In the genomic region with DNA sequence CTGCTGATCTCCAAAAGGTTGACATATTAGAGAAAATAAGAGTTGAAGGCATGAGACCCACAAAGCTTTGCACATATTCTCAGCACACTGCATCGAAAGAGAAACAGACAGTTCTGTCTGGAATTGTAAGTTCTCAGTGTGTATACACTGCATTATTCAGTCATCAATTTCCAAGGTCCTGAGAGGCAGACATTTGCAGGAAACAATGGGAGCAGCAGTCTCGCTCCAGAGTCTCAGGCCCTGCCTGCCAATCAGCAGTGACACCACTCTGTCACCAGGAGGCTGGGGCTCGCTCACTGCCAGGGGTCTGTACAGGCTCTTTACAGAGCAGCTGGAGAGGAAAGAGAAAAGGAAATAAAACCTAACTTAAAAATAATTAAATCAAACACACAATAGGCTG, we compare ENCODE assay signal across 1 cellular context.
TF ChIP-seq lines count a peak whose summit lies in the region.

No MANE protein-coding gene starts in this region.

TF ChIP-seq in WTC11, 78 proteins besides CTCF, POLR2A, EP300 and RAD21 (continued from another document):
- TF ChIP-seq CREM (CRISPR knock-in tag; IDR thresholded peaks at IDR 0.05) (no peak), KAT7 (CRISPR knock-in tag; IDR thresholded peaks at IDR 0.05; ENCODE audit: borderline replicate concordance) (no peak), SMAD4 (CRISPR knock-in tag; IDR thresholded peaks at IDR 0.05) (no peak), IRF1 (CRISPR knock-in tag; IDR thresholded peaks at IDR 0.05) (no peak)
